In the genomic region with DNA sequence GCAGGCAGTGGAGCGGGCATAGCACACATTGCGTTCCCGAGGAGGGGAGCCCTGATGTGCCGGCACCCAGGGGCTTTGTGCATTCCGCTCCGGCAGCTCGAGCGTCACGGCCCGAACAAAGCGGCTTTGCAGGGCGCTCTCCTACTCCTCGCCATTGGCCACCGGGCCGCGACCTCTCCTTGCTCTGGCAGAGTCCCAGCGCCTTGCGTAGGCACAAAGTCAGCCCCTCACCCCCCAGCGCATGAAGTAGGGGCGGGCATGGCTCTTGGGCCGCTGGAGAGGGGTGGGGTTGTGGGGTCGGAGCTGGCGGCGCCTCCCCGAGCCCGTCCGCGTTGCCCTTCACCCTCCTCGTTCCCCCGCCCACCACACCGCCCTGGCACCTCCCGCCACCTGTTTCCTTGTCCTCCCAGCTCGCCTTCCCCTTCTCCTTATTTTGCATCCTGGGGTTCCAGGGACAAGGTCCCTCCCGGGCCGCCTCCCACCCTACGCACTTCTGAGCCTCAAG, we compare ENCODE assay signal across 8 cellular contexts. TPM values are rescaled to one million over a fixed set of nuclear protein-coding genes. Genes with fewer than 3 reads are reported as not detected.
DNase-seq lines count a peak whose midpoint lies in the region; FAIRE-seq and TF ChIP-seq lines count a peak whose summit lies in the region.

No MANE protein-coding gene starts in this region.

- no peak overlapping the region for H2BK12ac ChIP-seq in H1 (ENCODE audit: low read depth, low read length)

- H2BK15ac ChIP-seq in H1 (ENCODE audit: low read length): peak overlapping the region; percentile 61; the same call in 1 of the 2 replicates

- H3K9ac ChIP-seq in Karpas-422 (ENCODE audit: low read length) (peak overlapping the region; percentile 75), H1 (replicated peaks in 1 of 4; ENCODE audit: extremely low read depth in 1 of 4, low read depth in 3 of 4, low read length in 3 of 4) (peak overlapping the region in 3 of 4 experiments; percentile 22 to 48 (median 45); a peak in 4 of 7 replicates)

- no peak for TF ChIP-seq RAD21 in H1 (IDR thresholded peaks at IDR 0.05 in 1 of 2, conservative IDR thresholded peaks at IDR 0.05 in 1 of 2; ENCODE audit: low read depth in 2 of 2, low read length in 2 of 2)

- no peaks in the 10 kb centered on the region for H3K9me3 Mint-ChIP-seq in activated CD4-positive, alpha-beta memory T cell treated with anti-CD3 and anti-CD28 coated beads, Interleukin-2, amount 10 ng/mL, durations not matched to agents 7 days and 5 days
- no peaks in the 10 kb centered on the region for H3K9me3 Mint-ChIP-seq in stimulated activated naive CD8-positive, alpha-beta T cell treated with anti-CD3 and anti-CD28 coated beads, Interleukin-15, Interleukin-2, amounts not matched to agents 100 ng/mL and 50 ng/mL, for 24 hours

- H3K4me2 ChIP-seq in Karpas-422 (ENCODE audit: low read depth, low read length, poor library complexity, severe bottlenecking) (peak overlapping the region; percentile 95), H1 (ENCODE audit: insufficient read depth in 1 of 2, low read depth in 2 of 2, low read length in 2 of 2) (peak overlapping the region; percentile 79 to 90)

- H3K4me1 ChIP-seq in Karpas-422 (ENCODE audit: low read length): peaks cover 24% of the 10 kb centered on the region
- peaks cover 0 to 8% (median 2%) of the 10 kb centered on the region in 4 experiments; a peak in 2 of 7 replicates for H3K4me1 ChIP-seq in H1 (replicated peaks in 1 of 4; ENCODE audit: control insufficient read depth in 3 of 4, insufficient read depth in 4 of 4, low read length in 3 of 4)
- H3K4me1 ChIP-seq in mesodermal cell (ENCODE audit: control insufficient read depth, insufficient read depth, low read length, poor library complexity, severe bottlenecking): no peaks in the 10 kb centered on the region

- H3K4me3 ChIP-seq in Karpas-422 (ENCODE audit: low read length) (peak overlapping the region; percentile 76), H1 (ENCODE audit: extremely low read depth in 1 of 4, insufficient read depth in 2 of 4, low read depth in 3 of 4, low read length in 4 of 4) (peak overlapping the region; percentile 49 to 93 (median 76)), mesodermal cell (ENCODE audit: extremely low read depth, insufficient read depth, low read length, poor library complexity, severe bottlenecking) (peak overlapping the region; percentile 54)

- peaks cover 40% of the 10 kb centered on the region for H3K27me3 Mint-ChIP-seq in activated CD4-positive, alpha-beta memory T cell treated with anti-CD3 and anti-CD28 coated beads, Interleukin-2, amount 10 ng/mL, durations not matched to agents 7 days and 5 days
- H3K27me3 Mint-ChIP-seq in stimulated activated naive CD8-positive, alpha-beta T cell treated with anti-CD3 and anti-CD28 coated beads, Interleukin-15, Interleukin-2, amounts not matched to agents 100 ng/mL and 50 ng/mL, for 24 hours: peaks cover 11% of the 10 kb centered on the region

- H3K18ac ChIP-seq in H1 (ENCODE audit: extremely low read depth, low read length): peak overlapping the region; percentile 79

- H3K27me3 ChIP-seq in Karpas-422 (ENCODE audit: low read length) (no peaks in the 10 kb centered on the region), H1 (replicated peaks in 1 of 4; ENCODE audit: control insufficient read depth in 3 of 4, extremely low read depth in 1 of 4, insufficient read depth in 3 of 4, low read length in 3 of 4) (peaks cover 6 to 42% (median 35%) of the 10 kb centered on the region in 4 experiments)

- H3K4ac ChIP-seq in H1 (replicated peaks; ENCODE audit: insufficient read length, low read depth, low read length): peak overlapping the region; percentile 66

- CTCF ChIA-PET in activated CD4-positive, alpha-beta memory T cell treated with anti-CD3 and anti-CD28 coated beads, Interleukin-2, amount 10 ng/mL, durations not matched to agents 7 days and 5 days (lab: Charles Lee): interaction anchor here (1.0 to 1.3 kb wide), 2 partner anchors 144 to 146 kb away, joined by 4 to 5 read pairs; a partner anchor contains a TSS
- CTCF ChIA-PET in H1 (lab: Charles Lee; ENCODE audit: partially characterized antibody): no interaction called here

- H3K4me3 Mint-ChIP-seq in activated CD4-positive, alpha-beta memory T cell treated with anti-CD3 and anti-CD28 coated beads, Interleukin-2, amount 10 ng/mL, durations not matched to agents 7 days and 5 days: peak overlapping the region; percentile 69
- H3K4me3 Mint-ChIP-seq in stimulated activated naive CD8-positive, alpha-beta T cell treated with anti-CD3 and anti-CD28 coated beads, Interleukin-15, Interleukin-2, amounts not matched to agents 100 ng/mL and 50 ng/mL, for 24 hours: peak overlapping the region; percentile 76

- H3K36me3 Mint-ChIP-seq in activated CD4-positive, alpha-beta memory T cell treated with anti-CD3 and anti-CD28 coated beads, Interleukin-2, amount 10 ng/mL, durations not matched to agents 7 days and 5 days (ENCODE audit: low read depth): peaks cover 9% of the 10 kb centered on the region
- H3K36me3 Mint-ChIP-seq in stimulated activated naive CD8-positive, alpha-beta T cell treated with anti-CD3 and anti-CD28 coated beads, Interleukin-15, Interleukin-2, amounts not matched to agents 100 ng/mL and 50 ng/mL, for 24 hours (ENCODE audit: low read depth): peaks cover 6% of the 10 kb centered on the region

- H2BK20ac ChIP-seq in H1 (ENCODE audit: low read length): no peak overlapping the region

- no peak overlapping the region for H2AK5ac ChIP-seq in H1 (ENCODE audit: low read depth, low read length)

- H2AFZ ChIP-seq in Karpas-422 (ENCODE audit: low read length) (peak overlapping the region; percentile 96), H1 (ENCODE audit: low read length) (peak overlapping the region; percentile 76; the same call in 1 of the 2 replicates)

- H3K23ac ChIP-seq in H1 (ENCODE audit: insufficient read length): no peak overlapping the region

- H3K4me1 Mint-ChIP-seq in activated CD4-positive, alpha-beta memory T cell treated with anti-CD3 and anti-CD28 coated beads, Interleukin-2, amount 10 ng/mL, durations not matched to agents 7 days and 5 days: peaks cover 18% of the 10 kb centered on the region
- H3K4me1 Mint-ChIP-seq in stimulated activated naive CD8-positive, alpha-beta T cell treated with anti-CD3 and anti-CD28 coated beads, Interleukin-15, Interleukin-2, amounts not matched to agents 100 ng/mL and 50 ng/mL, for 24 hours (ENCODE audit: low read depth): peaks cover 19% of the 10 kb centered on the region

- no peak for FAIRE-seq in H1 (lab: Jason Lieb, UNC)

- peak overlapping the region; percentile 87 for H4K8ac ChIP-seq in H1 (ENCODE audit: extremely low read depth, insufficient read depth, low read length)

- WGBS in H1 (ENCODE audit: extremely low coverage in 1 of 2, insufficient coverage in 1 of 2, insufficient read length in 1 of 2, insufficient replicate concordance in 2 of 2, low coverage in 1 of 2, low lambda C conversion rate in 2 of 2, missing lambda C conversion rate in 1 of 2), 2 experiments: 3% methylated on average over 22 of the region's 36 CpGs; no CpG with 5 or more reads in 1 of the 2 experiments
- WGBS in mesodermal cell (ENCODE audit: insufficient coverage in 2 of 2), 2 experiments: 3 to 8% methylated on average over 21 to 29 of the region's 36 CpGs

- peaks cover 15% of the 10 kb centered on the region; the same call in 1 of the 2 replicates for H3K23me2 ChIP-seq in H1 (ENCODE audit: low read depth, low read length)

- no peak overlapping the region for H3K27ac Mint-ChIP-seq in activated CD4-positive, alpha-beta memory T cell treated with anti-CD3 and anti-CD28 coated beads, Interleukin-2, amount 10 ng/mL, durations not matched to agents 7 days and 5 days
- no peak overlapping the region for H3K27ac Mint-ChIP-seq in stimulated activated naive CD8-positive, alpha-beta T cell treated with anti-CD3 and anti-CD28 coated beads, Interleukin-15, Interleukin-2, amounts not matched to agents 100 ng/mL and 50 ng/mL, for 24 hours

- H3K56ac ChIP-seq in H1 (replicated peaks; ENCODE audit: insufficient read length, low read depth, low read length): no peak overlapping the region

- no peak overlapping the region for H3K14ac ChIP-seq in H1 (ENCODE audit: insufficient read length)

- peak in 1 of 2 experiments; percentile 30; a peak in 1 of 3 replicates for TF ChIP-seq POLR2A in H1 (IDR thresholded peaks at IDR 0.05; ENCODE audit: control extremely low read depth in 1 of 2, low read depth in 2 of 2, low read length in 2 of 2)

- TF ChIP-seq CTCF in H1 (IDR thresholded peaks at IDR 0.05; ENCODE audit: control extremely low read depth in 1 of 3, insufficient read depth in 1 of 3, low read depth in 1 of 3, low read length in 3 of 3): no peak

- H4K5ac ChIP-seq in H1 (ENCODE audit: insufficient read length, low read depth, low read length): peak overlapping the region; percentile 29

- peaks cover 18% of the 10 kb centered on the region for H3K79me2 ChIP-seq in Karpas-422 (ENCODE audit: low read length)
- H3K79me2 ChIP-seq in H1 (ENCODE audit: control insufficient read depth in 1 of 2, insufficient read depth in 2 of 2, low read length in 2 of 2): no peaks in the 10 kb centered on the region

- POLR2A ChIA-PET in activated CD4-positive, alpha-beta memory T cell treated with anti-CD3 and anti-CD28 coated beads, Interleukin-2, amount 10 ng/mL, durations not matched to agents 7 days and 5 days (lab: Charles Lee): interaction anchor here (0.7 to 2.3 kb wide), 7 partner anchors 9 to 187 kb away, joined by 3 to 15 read pairs (median 3); a partner anchor contains a TSS
- POLR2A ChIA-PET in H1 (lab: Charles Lee; ENCODE audit: partially characterized antibody): interaction anchor here (1.1 to 1.3 kb wide), 3 partner anchors 13 to 88 kb away, joined by 3 read pairs; no protein-coding TSS in a partner anchor

- H3K36me3 ChIP-seq in Karpas-422 (ENCODE audit: insufficient read depth, low read length): peaks cover 5% of the 10 kb centered on the region; the same call in 1 of the 2 replicates
- H3K36me3 ChIP-seq in H1 (ENCODE audit: control insufficient read depth in 2 of 4, insufficient read depth in 4 of 4, low read length in 3 of 4): no peaks in the 10 kb centered on the region
- no peaks in the 10 kb centered on the region for H3K36me3 ChIP-seq in mesodermal cell (ENCODE audit: control insufficient read depth, insufficient read depth, low read length)

- no peak overlapping the region for H2BK120ac ChIP-seq in H1 (replicated peaks; ENCODE audit: low read depth, low read length)

- H3K79me1 ChIP-seq in H1 (ENCODE audit: low read depth, low read length): no peaks in the 10 kb centered on the region

- H3K9me3 ChIP-seq in Karpas-422 (ENCODE audit: low read length): no peaks in the 10 kb centered on the region
- no peaks in the 10 kb centered on the region for H3K9me3 ChIP-seq in H1 (ENCODE audit: insufficient read depth in 2 of 2, low read depth in 1 of 2, low read length in 1 of 2)
- no peaks in the 10 kb centered on the region for H3K9me3 ChIP-seq in mesodermal cell (ENCODE audit: control insufficient read depth, low read length)

- H3K27ac ChIP-seq in Karpas-422 (ENCODE audit: low read length): no peak overlapping the region
- H3K27ac ChIP-seq in H1 (ENCODE audit: low read depth, low read length): no peak overlapping the region
- no peak overlapping the region for H3K27ac ChIP-seq in mesodermal cell (ENCODE audit: low read depth, low read length, severe bottlenecking)

- H4K20me1 ChIP-seq in Karpas-422 (ENCODE audit: insufficient read depth, low read depth, low read length) (no peaks in the 10 kb centered on the region), H1 (replicated peaks in 1 of 2; ENCODE audit: control insufficient read depth in 1 of 2, insufficient read depth in 2 of 2, low read length in 2 of 2) (peaks cover 0 to 4% of the 10 kb centered on the region in 2 experiments)

- TF ChIP-seq EP300 in H1 (IDR thresholded peaks at IDR 0.05; ENCODE audit: borderline replicate concordance in 1 of 2, low read depth in 2 of 2, low read length in 2 of 2): no peak

- no peak overlapping the region for H4K91ac ChIP-seq in H1 (replicated peaks; ENCODE audit: insufficient read length, low read length)

- peak overlapping the region; percentile 60; the same call in 1 of the 2 replicates for H2BK5ac ChIP-seq in H1 (ENCODE audit: low read depth, low read length)

- H3K9me2 ChIP-seq in Karpas-422 (replicated peaks; ENCODE audit: insufficient read depth, low read length): no peaks in the 10 kb centered on the region

- DNase-seq in D341Med (ENCODE audit: low spot score) (peak; percentile 71), Karpas-422 (peak; percentile 65), H1 (ENCODE audit: low read depth in 1 of 2, low spot score in 2 of 2) (peak in 1 of 2 experiments; percentile 84), HuH-7.5 (ENCODE audit: low spot score) (no peak)
- DNase-seq in activated CD4-positive, alpha-beta memory T cell treated with anti-CD3 and anti-CD28 coated beads, Interleukin-2, amount 10 ng/mL, durations not matched to agents 7 days and 5 days: no peak
- no peak for DNase-seq in NK-92 treated with Interleukin-12 subunit alpha and Interleukin-12 subunit beta, amount 100 ng/mL, for 24 hours (lab: John Stamatoyannopoulos, UW)

RNA-seq across cellular contexts. Expression of a gene that starts 0.8 kb away (rescaled TPM):
- 18.3 and 23.5 TPM in 2 replicates for total RNA-seq in Karpas-422 (2014; rRNA removed; shearing (Covaris generic); ENCODE audit: low replicate concordance)
- 10 to 100 TPM; 12.9 to 13.4 TPM for total RNA-seq in activated CD4-positive, alpha-beta memory T cell treated with anti-CD3 and anti-CD28 coated beads, Interleukin-2, amount 10 ng/mL, durations not matched to agents 7 days and 5 days
- total RNA-seq in H1 (2021; fragmentation: NEBNext Ultra II Directional; extraction: Animal tissue kit (Norgen Biotek cat#: 25700)): 8.2 and 10.0 TPM in 2 replicates
- polyA plus RNA-seq in H1 (2011; rRNA removed): 3.1 and 3.3 TPM in 2 replicates
- 3.6 TPM for polyA plus RNA-seq in H1 (2011; cell fraction: cytosol; rRNA removed)
- polyA plus RNA-seq in H1 (2011; cell fraction: nucleus; rRNA removed): 9.9 TPM
- polyA plus RNA-seq in H1 (2012, experiment 1 of 2): 3.8 to 4.8 TPM (median 4.5 TPM) in 4 replicates
- 3.1 TPM for polyA plus RNA-seq in H1 (2012, experiment 2 of 2)
- 3.9 TPM for polyA plus RNA-seq in H1 (2013, experiment 1 of 2)
- 3.4 TPM for polyA plus RNA-seq in H1 (2013, experiment 2 of 2)
- polyA minus RNA-seq in H1 (2011; rRNA and poly(A)+ RNA removed): 6.5 and 7.4 TPM in 2 replicates
- polyA minus RNA-seq in H1 (2011; cell fraction: cytosol; rRNA and poly(A)+ RNA removed): 3.2 TPM
- 14.7 TPM for polyA minus RNA-seq in H1 (2011; cell fraction: nucleus; rRNA and poly(A)+ RNA removed)
- polyA plus RNA-seq in mesodermal cell (2013, experiment 1 of 2): 13.5 TPM
- 8.8 TPM for polyA plus RNA-seq in mesodermal cell (2013, experiment 2 of 2)

Comparison
In these comparisons a context has a peak if more than half of its experiments do, and no peak if none do; other contexts are left out.
1. DNase-seq: peak in D341Med (single experiment) and Karpas-422 (single experiment); none in activated CD4-positive, alpha-beta memory T cell treated with anti-CD3 and anti-CD28 coated beads, Interleukin-2, amount 10 ng/mL, durations not matched to agents 7 days and 5 days (single experiment), NK-92 treated with Interleukin-12 subunit alpha and Interleukin-12 subunit beta, amount 100 ng/mL, for 24 hours (single experiment) and HuH-7.5 (single experiment).
2. Peak in every context shown above with its lines, with median percentiles within 50 percentile points of each other: H3K4me3 ChIP-seq.